Comparison of ENCODE assay signal across 17 cellular contexts in the genomic region with DNA sequence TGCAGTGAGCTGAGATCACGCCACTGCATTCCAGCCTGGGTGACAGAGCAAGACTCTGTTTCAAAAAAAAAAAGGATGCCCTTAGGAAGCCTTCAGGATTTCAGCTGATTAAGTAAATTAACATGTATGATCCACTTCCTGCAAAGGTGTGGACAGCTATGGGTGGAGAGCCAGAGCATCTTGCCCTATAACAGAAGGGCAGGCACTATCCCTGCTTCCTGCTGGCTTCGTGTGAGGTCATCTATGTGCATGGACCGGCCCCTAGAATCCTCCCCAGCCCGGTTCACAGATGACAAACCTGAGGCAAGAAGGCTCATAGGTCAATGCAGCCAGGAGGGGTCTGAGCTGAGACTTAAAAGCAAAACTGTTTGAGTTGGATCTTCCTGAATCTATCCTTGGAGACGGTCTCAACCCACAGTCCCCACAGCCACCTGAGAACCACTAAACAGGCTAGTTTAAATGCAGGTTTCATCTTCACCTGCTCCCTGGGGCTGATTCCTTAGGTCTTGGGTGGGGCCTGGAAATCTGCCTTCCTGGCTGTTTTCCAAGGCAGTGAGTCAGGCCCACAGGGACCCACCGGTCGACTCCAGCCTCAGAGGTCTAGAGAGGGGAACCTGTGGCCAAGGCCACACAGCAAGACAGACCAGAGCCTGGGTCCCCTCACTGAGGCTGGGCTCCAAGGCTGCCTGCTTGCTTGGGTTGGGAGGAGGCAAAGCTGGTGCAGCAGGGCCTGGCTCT. TPM values are rescaled to one million over a fixed set of nuclear protein-coding genes. Genes with fewer than 3 reads are reported as not detected.
DNase-seq lines count a peak whose midpoint lies in the region; ATAC-seq, FAIRE-seq and TF ChIP-seq lines count a peak whose summit lies in the region.
"Had no signal": no experiment of that assay in that cellular context is flagged by ENCODE, and none has a peak within 500 bp of the region (broad histone marks: within the 10 kb centered on the region; RNA-seq: fewer than 3 reads in every experiment).

No MANE protein-coding gene starts in this region.

- no peak for FAIRE-seq in GM12878 (lab: Jason Lieb, UNC)

- BruUV-seq in GM12878 (replicated peaks; lab: Mats Ljungman, UMichigan): no TSS peak

- no peak for TF ChIP-seq POLR2A in GM12878 (IDR thresholded peaks at IDR 0.05; ENCODE audit: low read depth, low read length)

- H3K4me1 ChIP-seq in GM12878 (ENCODE audit: control insufficient read depth, insufficient read depth, low read length): peaks cover 34% of the 10 kb centered on the region
- H3K4me1 ChIP-seq in trophoblast cell (ENCODE audit: control insufficient read depth in 1 of 2, insufficient read depth in 2 of 2, low read length in 2 of 2): peaks cover 0 to 3% of the 10 kb centered on the region in 2 experiments
- H3K4me1 ChIP-seq: left ventricle myocardium inferior had no signal

- H3K27ac ChIP-seq in GM12878 (ENCODE audit: control insufficient read depth, insufficient read depth) (0 out of 2 replicates have a peak overlapping the region, but pooled peaks have one; percentile 4), trophoblast cell (ENCODE audit: low read depth, low read length) (no peak overlapping the region)
- H3K27ac ChIP-seq: left ventricle myocardium inferior had no signal

- H4K91ac ChIP-seq in trophoblast cell (ENCODE audit: low read depth, low read length): no peak overlapping the region

- 78% methylated on average over 7 of the region's 7 CpGs for WGBS in GM12878 (ENCODE audit: insufficient coverage, insufficient replicate concordance, low lambda C conversion rate, missing lambda C conversion rate)
- no CpG with 5 or more reads among the region's 7 CpGs for WGBS in trophoblast cell (ENCODE audit: extremely low coverage, insufficient coverage, insufficient read length)

- H2AK5ac ChIP-seq in trophoblast cell (ENCODE audit: low read length): no peak overlapping the region

- H3K14ac ChIP-seq in trophoblast cell (ENCODE audit: low read length): no peak overlapping the region

- POLR2A ChIA-PET in GM12878 (lab: Charles Lee): interaction anchor here (0.9 kb wide), 1 partner anchor 15 kb away, joined by 6 read pairs; no protein-coding TSS in a partner anchor

- H3K23ac ChIP-seq in trophoblast cell (ENCODE audit: low read length): no peak overlapping the region

- intact Hi-C loops in GM12878 (cut with micrococcal nuclease; ENCODE audit: unreplicated experiment): loop anchor here (1.0 kb wide), 1 partner anchor 16 kb away; no protein-coding TSS in a partner anchor

- ATAC-seq in GM19372 (IDR thresholded peaks at IDR 0.05; ENCODE audit: low read depth, unreplicated experiment) (peak; percentile 16), HG03432 (IDR thresholded peaks at IDR 0.05; ENCODE audit: unreplicated experiment) (peak; percentile 8), GM12878 (peak; percentile 20)

- TF ChIP-seq CTCF in GM12878 (IDR thresholded peaks at IDR 0.05 in 2 of 3, conservative IDR thresholded peaks at IDR 0.05 in 1 of 3; ENCODE audit: control insufficient read depth in 2 of 3, extremely low read depth in 1 of 3, insufficient read depth in 1 of 3, low read depth in 3 of 3, low read length in 3 of 3): no peak

- CTCF ChIA-PET in GM12878 (lab: Yijun Ruan, JAX): interaction anchor here (0.6 to 7.5 kb wide), 15 partner anchors 16 to 162 kb away, joined by 3 to 63 read pairs (median 4); partner anchors contain the start of gene DTX4

- H4K20me1 ChIP-seq in GM12878 (ENCODE audit: control insufficient read depth, insufficient read depth): no peaks in the 10 kb centered on the region

- RAD21 ChIA-PET in GM12878 (lab: Charles Lee; ENCODE audit: unreplicated experiment): interaction anchor here (0.7 to 2.8 kb wide), 8 partner anchors 15 to 160 kb away, joined by 3 to 8 read pairs (median 6); partner anchors contain the start of gene DTX4

- TF ChIP-seq RAD21 in GM12878 (IDR thresholded peaks at IDR 0.05; ENCODE audit: insufficient read depth, low read depth, low read length): no peak

- no peak for TF ChIP-seq EP300 in GM12878 (IDR thresholded peaks at IDR 0.05; ENCODE audit: borderline replicate concordance in 1 of 2, control insufficient read depth in 1 of 2, low read depth in 2 of 2, low read length in 2 of 2)

- in situ Hi-C loops in GM12878 (cut with MboI): no loop called here

- H2BK120ac ChIP-seq in trophoblast cell (ENCODE audit: insufficient read depth, low read length, poor library complexity): no peak overlapping the region

- H3K18ac ChIP-seq in trophoblast cell (ENCODE audit: low read length): no peak overlapping the region

- no peaks in the 10 kb centered on the region for H3K79me2 ChIP-seq in GM12878 (ENCODE audit: control insufficient read depth, insufficient read depth, low read length)
- H3K79me2 ChIP-seq in trophoblast cell (ENCODE audit: control insufficient read depth, insufficient read depth, low read length, poor library complexity): no peaks in the 10 kb centered on the region

- H2BK5ac ChIP-seq in trophoblast cell (ENCODE audit: low read depth, low read length, poor library complexity): no peak overlapping the region

- H4K12ac ChIP-seq in trophoblast cell (ENCODE audit: low read depth, low read length): no peak overlapping the region

- SMC1A ChIA-PET in GM12878 (lab: Charles Lee; ENCODE audit: uncharacterized antibody, unreplicated experiment): interaction anchor here (1.0 to 3.8 kb wide), 11 partner anchors 8 to 168 kb away, joined by 3 to 18 read pairs (median 4); partner anchors contain the start of genes MPEG1 and OR5A1

- no peak overlapping the region for H3K4me3 ChIP-seq in GM12878
- no peak overlapping the region for H3K4me3 ChIP-seq in trophoblast cell (ENCODE audit: low read depth, low read length)
- H3K4me3 ChIP-seq: left ventricle myocardium inferior had no signal

- DNase-seq in GM12878 (ENCODE audit: low read depth, low spot score): no peak
- peak; percentile 48 to 55 for DNase-seq in trophoblast cell
- no peak for DNase-seq in central memory CD4-positive, alpha-beta T cell
- no peak for DNase-seq in cerebellum (ENCODE audit: low spot score)
- no peak for DNase-seq in glomerular visceral epithelial cell (ENCODE audit: extremely low spot score)
- DNase-seq in MV-4-11 (lab: John Stamatoyannopoulos, UW): no peak
- DNase-seq: activated naive CD4-positive, alpha-beta T cell treated with anti-CD3 and anti-CD28 coated beads, Interleukin-2, amount 10 ng/mL, durations not matched to agents 7 days and 5 days; CD4-positive, alpha-beta T cell; EL; left ventricle myocardium inferior; NCI-H1694; T-helper 1 cell had no signal

- H3K4ac ChIP-seq in trophoblast cell (ENCODE audit: low read depth, low read length): no peak overlapping the region

- H3K9me3 ChIP-seq in GM12878 (replicated peaks; ENCODE audit: control insufficient read depth, insufficient read depth, low read length) (no peaks in the 10 kb centered on the region), trophoblast cell (ENCODE audit: insufficient read depth, low read depth, low read length) (peaks cover 1% of the 10 kb centered on the region)
- H3K9me3 ChIP-seq: left ventricle myocardium inferior had no signal

- H2BK12ac ChIP-seq in trophoblast cell (ENCODE audit: low read length): no peak overlapping the region

- no peak overlapping the region for H2AFZ ChIP-seq in GM12878 (ENCODE audit: control insufficient read depth, low read depth, low read length)
- H2AFZ ChIP-seq in trophoblast cell (ENCODE audit: insufficient read depth, low read length, poor library complexity): no peak overlapping the region

- no peak overlapping the region for H3K9ac ChIP-seq in GM12878 (ENCODE audit: control insufficient read depth, insufficient read depth, low read length)
- no peak overlapping the region for H3K9ac ChIP-seq in trophoblast cell (ENCODE audit: low read length)

- H3K4me2 ChIP-seq in GM12878 (ENCODE audit: control insufficient read depth, insufficient read depth) (no peak overlapping the region; the same call in 1 of the 2 replicates), trophoblast cell (ENCODE audit: low read length) (no peak overlapping the region)

- no peak overlapping the region for H4K8ac ChIP-seq in trophoblast cell (ENCODE audit: low read depth, low read length)

- no peaks in the 10 kb centered on the region for H3K27me3 ChIP-seq in GM12878 (replicated peaks in 1 of 2; ENCODE audit: control insufficient read depth in 2 of 2, insufficient read depth in 2 of 2, low read length in 1 of 2)
- H3K27me3 ChIP-seq in trophoblast cell (ENCODE audit: insufficient read depth, low read length): no peaks in the 10 kb centered on the region

- H3K36me3 ChIP-seq in GM12878 (ENCODE audit: control insufficient read depth in 2 of 2, insufficient read depth in 2 of 2, low read length in 1 of 2) (no peaks in the 10 kb centered on the region), trophoblast cell (ENCODE audit: control insufficient read depth in 1 of 2, insufficient read depth in 2 of 2, low read length in 2 of 2) (no peaks in the 10 kb centered on the region)
- H3K36me3 ChIP-seq: left ventricle myocardium inferior had no signal

- no peaks in the 10 kb centered on the region for H3K79me1 ChIP-seq in trophoblast cell (ENCODE audit: low read length)

TF ChIP-seq in GM12878, 131 proteins besides CTCF, POLR2A, EP300 and RAD21 (continues in another document):
- no peak for TF ChIP-seq MYB (IDR thresholded peaks at IDR 0.05; ENCODE audit: borderline replicate concordance, low read depth, low read length)

RNA-seq across cellular contexts. Expression of gene MPEG1, which starts 55.2 kb away (rescaled TPM):
- total RNA-seq in GM12878 (2013; cell fraction: nucleolus; rRNA removed): 64.0 and 69.8 TPM in 2 replicates
- total RNA-seq in GM12878 (2014; rRNA removed) (14.6 and 15.4 TPM in 2 replicates), GM12878 (2014; rRNA removed; fragmentation: Illumina TruSeq; extraction: Trizol) (13.5 and 14.4 TPM in 2 replicates), GM12878 (2021) (10.7 and 12.3 TPM in 2 replicates), cerebellum (2.3 TPM)
- polyA plus RNA-seq in GM12878 (2011; ENCODE audit: low read depth): 8.5 TPM
- polyA plus RNA-seq in GM12878 (2011; rRNA removed) (0.03 TPM in 1 of 2 replicates, not detected in the other), GM12878 (2014; fragmentation: Illumina TruSeq; extraction: Trizol) (14.2 and 15.6 TPM in 2 replicates), GM12878 (2014; fragmentation: Nextera tagmentation; extraction: Ambion mirVana) (1 to 10 TPM; 2.0 to 2.1 TPM), GM12878 (2014; rRNA removed) (10.4 and 11.7 TPM in 2 replicates), GM12878 (2016; fragmentation: Nextera tagmentation; extraction: Ambion mirVana) (1 to 10 TPM; 1.3 to 2.5 TPM)
- polyA plus RNA-seq in GM12878 (2011; cell fraction: cytosol; rRNA removed): 0.02 and 0.03 TPM in 2 replicates
- 0.03 TPM in 2 replicates for polyA plus RNA-seq in GM12878 (2011; cell fraction: nucleus; rRNA removed)
- 9.1 and 9.7 TPM in 2 replicates for polyA plus RNA-seq in GM12878 (2012)
- 0.05 TPM in 1 of 2 replicates, not detected in the other for polyA minus RNA-seq in GM12878 (2011; rRNA and poly(A)+ RNA removed)
- not detected in 2 replicates for polyA minus RNA-seq in GM12878 (2011; cell fraction: cytosol; rRNA and poly(A)+ RNA removed)
- under 0.01 TPM in 1 of 2 replicates, not detected in the other for polyA minus RNA-seq in GM12878 (2011; cell fraction: nucleus; rRNA and poly(A)+ RNA removed)
- polyA plus RNA-seq in trophoblast cell (2013): not detected in 2 replicates
- total RNA-seq: NCI-H460, pulmonary artery endothelial cell, RPMI7951 had no signal

Comparison
In these comparisons a context has a peak if more than half of its experiments do, and no peak if none do; other contexts are left out.
1. DNase-seq: peak in trophoblast cell (2 of 2); none in GM12878 (single experiment), central memory CD4-positive, alpha-beta T cell (single experiment), cerebellum (single experiment), glomerular visceral epithelial cell (single experiment) and MV-4-11 (single experiment).
2. Peak in every context shown above with its lines, with median percentiles within 50 percentile points of each other: ATAC-seq.